Comparison of ENCODE assay signal across 32 cellular contexts in the genomic region with DNA sequence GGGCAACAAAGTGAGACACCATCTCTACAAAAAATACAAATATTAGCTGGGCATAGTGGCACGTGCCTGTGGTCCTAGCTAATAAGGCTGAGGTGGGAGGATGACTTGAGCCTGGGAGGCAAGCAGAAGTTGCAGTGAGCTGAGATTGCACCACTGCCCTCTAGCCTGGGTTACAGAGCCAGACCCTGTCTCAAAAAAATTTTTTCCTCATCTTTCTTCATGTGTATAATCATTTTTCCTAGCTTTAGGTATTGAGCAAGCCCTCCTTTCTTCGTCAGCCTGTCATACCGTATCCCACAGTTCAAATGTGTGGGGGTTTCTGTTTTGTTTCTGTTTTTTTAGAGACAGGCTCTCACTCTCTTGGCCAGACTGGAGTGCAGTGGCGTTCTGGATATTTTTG. TPM values are rescaled to one million over a fixed set of nuclear protein-coding genes. Genes with fewer than 3 reads are reported as not detected.
DNase-seq lines count a peak whose midpoint lies in the region; ATAC-seq and TF ChIP-seq lines count a peak whose summit lies in the region.
"Had no signal": no experiment of that assay in that cellular context is flagged by ENCODE, and none has a peak within 500 bp of the region (broad histone marks: within the 10 kb centered on the region; RNA-seq: fewer than 3 reads in every experiment).

No MANE protein-coding gene starts in this region.

- peak overlapping the region; percentile 0 for H3K27ac Mint-ChIP-seq in stimulated activated naive CD8-positive, alpha-beta T cell treated with anti-CD3 and anti-CD28 coated beads, Interleukin-15, Interleukin-2, amounts not matched to agents 100 ng/mL and 50 ng/mL, for 24 hours
- H3K27ac Mint-ChIP-seq in stimulated activated naive CD8-positive, alpha-beta T cell treated with anti-CD3 and anti-CD28 coated beads, Interleukin-15, amount 100 ng/mL, for 72 hours: peak overlapping the region in 1 of 2 donors; percentile 72
- H3K27ac Mint-ChIP-seq in immature natural killer cell: peak overlapping the region in 4 of 6 donors; percentile 26 to 77 (median 53)
- H3K27ac Mint-ChIP-seq: activated B cell treated with CpG ODN at 0.5 μM for 24 hours, endodermal cell had no signal

- H3K36me3 Mint-ChIP-seq in stimulated activated naive CD8-positive, alpha-beta T cell treated with anti-CD3 and anti-CD28 coated beads, Interleukin-15, Interleukin-2, amounts not matched to agents 100 ng/mL and 50 ng/mL, for 24 hours (ENCODE audit: low read depth): peaks cover 21% of the 10 kb centered on the region
- peaks cover 0 to 4% (median 3%) of the 10 kb centered on the region in 3 donors for H3K36me3 Mint-ChIP-seq in immature natural killer cell

- ATAC-seq in stimulated activated naive CD8-positive, alpha-beta T cell treated with anti-CD3 and anti-CD28 coated beads, Interleukin-15, amount 100 ng/mL, for 72 hours: no peak
- ATAC-seq in HG03175 (IDR thresholded peaks at IDR 0.05; ENCODE audit: unreplicated experiment) (no peak), HG03571 (IDR thresholded peaks at IDR 0.05; ENCODE audit: unreplicated experiment) (no peak)
- ATAC-seq: A549; activated T-cell treated with anti-CD3 and anti-CD28 coated beads, Interleukin-2, amount 50 U/mL, for 4 hours; GM12878; HepG2; left colon had no signal

- peaks cover 45% of the 10 kb centered on the region for H3K4me1 Mint-ChIP-seq in stimulated activated naive CD8-positive, alpha-beta T cell treated with anti-CD3 and anti-CD28 coated beads, Interleukin-15, Interleukin-2, amounts not matched to agents 100 ng/mL and 50 ng/mL, for 24 hours (ENCODE audit: low read depth)
- H3K4me1 Mint-ChIP-seq in stimulated activated naive CD8-positive, alpha-beta T cell treated with anti-CD3 and anti-CD28 coated beads, Interleukin-15, amount 100 ng/mL, for 72 hours: peaks cover 45% of the 10 kb centered on the region
- H3K4me1 Mint-ChIP-seq in immature natural killer cell: peaks cover 43 to 73% of the 10 kb centered on the region in 2 donors

- H3K4me3 ChIP-seq in Peyer's patch (no peak overlapping the region), uterus (no peak overlapping the region)
- H3K4me3 ChIP-seq: A549, GM12878, HAP-1, SJSA1, smooth muscle cell, thyroid gland had no signal

- no peak for TF ChIP-seq POLR2A in Peyer's patch (IDR thresholded peaks at IDR 0.05)
- TF ChIP-seq POLR2A in uterus (IDR thresholded peaks at IDR 0.05): no peak

- H3K27ac ChIP-seq in Peyer's patch: no peak overlapping the region
- peak overlapping the region; percentile 17 to 35 for H3K27ac ChIP-seq in uterus
- H3K27ac ChIP-seq: A549, parathyroid adenoma, SJSA1 had no signal

- TF ChIP-seq CTCF in Peyer's patch (IDR thresholded peaks at IDR 0.05): no peak
- TF ChIP-seq CTCF in uterus (IDR thresholded peaks at IDR 0.05): no peak

- no peaks in the 10 kb centered on the region for H3K4me1 ChIP-seq in Peyer's patch
- peaks cover 4 to 6% of the 10 kb centered on the region in 2 donors for H3K4me1 ChIP-seq in uterus
- H3K4me1 ChIP-seq: HAP-1, parathyroid adenoma had no signal

- no peaks in the 10 kb centered on the region for H3K9me3 Mint-ChIP-seq in stimulated activated naive CD8-positive, alpha-beta T cell treated with anti-CD3 and anti-CD28 coated beads, Interleukin-15, Interleukin-2, amounts not matched to agents 100 ng/mL and 50 ng/mL, for 24 hours
- no peaks in the 10 kb centered on the region for H3K9me3 Mint-ChIP-seq in stimulated activated naive CD8-positive, alpha-beta T cell treated with anti-CD3 and anti-CD28 coated beads, Interleukin-15, amount 100 ng/mL, for 72 hours
- no peaks in the 10 kb centered on the region for H3K9me3 Mint-ChIP-seq in immature natural killer cell
- H3K9me3 Mint-ChIP-seq: activated B cell treated with CpG ODN at 0.5 μM for 24 hours; activated T-cell treated with anti-CD3 and anti-CD28 coated beads, Interleukin-2, amount 50 U/mL, for 4 hours; central memory CD8-positive, alpha-beta T cell; endodermal cell had no signal

- H3K27me3 Mint-ChIP-seq in stimulated activated naive CD8-positive, alpha-beta T cell treated with anti-CD3 and anti-CD28 coated beads, Interleukin-15, Interleukin-2, amounts not matched to agents 100 ng/mL and 50 ng/mL, for 24 hours: no peaks in the 10 kb centered on the region
- no peaks in the 10 kb centered on the region for H3K27me3 Mint-ChIP-seq in stimulated activated naive CD8-positive, alpha-beta T cell treated with anti-CD3 and anti-CD28 coated beads, Interleukin-15, amount 100 ng/mL, for 72 hours
- H3K27me3 Mint-ChIP-seq in immature natural killer cell (ENCODE audit: low read depth in 3 of 3): peaks cover 0 to 5% (median 0%) of the 10 kb centered on the region in 3 donors
- H3K27me3 Mint-ChIP-seq: activated B cell treated with CpG ODN at 0.5 μM for 24 hours; central memory CD8-positive, alpha-beta T cell had no signal

- H3K36me3 ChIP-seq in Peyer's patch: peaks cover 0 to 8% (median 0%) of the 10 kb centered on the region in 3 donors
- no peaks in the 10 kb centered on the region for H3K36me3 ChIP-seq in uterus
- H3K36me3 ChIP-seq: HAP-1, SJSA1, thyroid gland had no signal

- H3K9me3 ChIP-seq in Peyer's patch (no peaks in the 10 kb centered on the region), uterus (no peaks in the 10 kb centered on the region)
- H3K9me3 ChIP-seq: A549, HAP-1, SJSA1, thyroid gland had no signal

- H3K27me3 ChIP-seq in Peyer's patch (no peaks in the 10 kb centered on the region), uterus (no peaks in the 10 kb centered on the region)
- H3K27me3 ChIP-seq: SJSA1, thyroid gland had no signal

- H3K4me3 Mint-ChIP-seq in stimulated activated naive CD8-positive, alpha-beta T cell treated with anti-CD3 and anti-CD28 coated beads, Interleukin-15, Interleukin-2, amounts not matched to agents 100 ng/mL and 50 ng/mL, for 24 hours: no peak overlapping the region
- no peak overlapping the region for H3K4me3 Mint-ChIP-seq in stimulated activated naive CD8-positive, alpha-beta T cell treated with anti-CD3 and anti-CD28 coated beads, Interleukin-15, amount 100 ng/mL, for 72 hours
- no peak overlapping the region for H3K4me3 Mint-ChIP-seq in immature natural killer cell
- H3K4me3 Mint-ChIP-seq: activated B cell treated with CpG ODN at 0.5 μM for 24 hours; activated T-cell treated with anti-CD3 and anti-CD28 coated beads, Interleukin-2, amount 50 U/mL, for 4 hours; central memory CD8-positive, alpha-beta T cell; endodermal cell had no signal

- intact Hi-C loops in uterus (cut with DNase I; ENCODE audit: low total_unique reads): no loop called here

- no peak for DNase-seq in stimulated activated naive CD8-positive, alpha-beta T cell treated with anti-CD3 and anti-CD28 coated beads, Interleukin-15, amount 100 ng/mL, for 72 hours
- DNase-seq in Peyer's patch: peak in 2 of 3 donors; percentile 14 to 17
- DNase-seq in immature natural killer cell: no peak
- DNase-seq in uterus: peak; percentile 30 to 35
- DNase-seq in COLO829 (ENCODE audit: low spot score): no peak
- DNase-seq: activated B cell treated with CpG ODN at 0.5 μM for 24 hours; activated CD4-positive, alpha-beta T cell treated with anti-CD3 and anti-CD28 coated beads, Interleukin-2, amount 50 U/mL, for 1 hour; activated T-cell treated with anti-CD3 and anti-CD28 coated beads, Interleukin-2, amount 50 U/mL, for 4 hours; AML-193; dermis blood vessel endothelial cell; endodermal cell; hippocampal formation; Karpas-422; left colon; mammary epithelial cell; NCI-H1048; NCI-H774; RPMI8226; stimulated activated CD4-positive, alpha-beta T cell treated with anti-CD3 and anti-CD28 coated beads, Interleukin-2, amount 100 ng/mL, for 24 hours; stimulated activated CD8-positive, alpha-beta memory T cell treated with anti-CD3 and anti-CD28 coated beads, Interleukin-4, amount 100 ng/mL, for 48 hours had no signal

RNA-seq across cellular contexts. Expression of a gene that starts 41.3 kb away (rescaled TPM):
- total RNA-seq in Peyer's patch (100 to 1,000 TPM in 3 of 4 donors, 10 to 100 TPM in 1; 77.2 to 300 (median 161) TPM), uterus (100 to 1,000 TPM in 1 of 4 donors, 10 to 100 TPM in 3; 32.6 to 109 (median 74.9) TPM)
- polyA plus RNA-seq in immature natural killer cell: 10 to 100 TPM; 14.1 to 62.7 (median 14.8) TPM

RNA-seq across cellular contexts. Expression of a gene that starts 54.7 kb away (rescaled TPM):
- total RNA-seq in Peyer's patch (100 to 1,000 TPM; 102 to 341 (median 175) TPM), uterus (10 to 100 TPM; 10.3 to 25.1 (median 21.3) TPM)
- polyA plus RNA-seq in immature natural killer cell: 10 to 100 TPM; 39.1 to 60.7 (median 57.3) TPM

Comparison
In these comparisons a context has a peak if more than half of its experiments do, and no peak if none do; other contexts are left out.
1. DNase-seq: peak in Peyer's patch (2 of 3) and uterus (2 of 2); none in stimulated activated naive CD8-positive, alpha-beta T cell treated with anti-CD3 and anti-CD28 coated beads, Interleukin-15, amount 100 ng/mL, for 72 hours (0 of 2), immature natural killer cell (0 of 3) and COLO829 (single experiment).
2. H3K27ac ChIP-seq: peak in uterus (2 of 2); none in Peyer's patch (0 of 4).